ENCODE assay signal across 8 cellular contexts in genomic region chr12:57101892-57102695, GRCh38. TPM values are rescaled to one million over a fixed set of nuclear protein-coding genes. Genes with fewer than 3 reads are reported as not detected.
DNase-seq lines count a peak whose midpoint lies in the region; ATAC-seq and TF ChIP-seq lines count a peak whose summit lies in the region.
"Had no signal": no experiment of that assay in that cellular context is flagged by ENCODE, and none has a peak within 500 bp of the region (broad histone marks: within the 10 kb centered on the region; RNA-seq: fewer than 3 reads in every experiment).

No MANE protein-coding gene starts in this region.

- BruUV-seq in Panc1 (replicated peaks; lab: Mats Ljungman, UMichigan) = no TSS peak

- no peak overlapping the region for H3K27ac ChIP-seq in Panc1 (ENCODE audit: low read length)
- H3K27ac ChIP-seq in sigmoid colon = peak overlapping the region in 3 of 4 donors; percentile 30 to 49 (median 33)
- H3K27ac ChIP-seq in MM.1S (ENCODE audit: low read length) = no peak overlapping the region
- H3K27ac ChIP-seq: thoracic aorta had no signal

- H3F3A ChIP-seq in MM.1S (ENCODE audit: insufficient read depth, low read length) = no peaks in the 10 kb centered on the region

- TF ChIP-seq POLR2A in sigmoid colon (IDR thresholded peaks at IDR 0.05) = no peak

- no peak overlapping the region for H2AFZ ChIP-seq in MM.1S (ENCODE audit: low read length)

- H3K9me3 Mint-ChIP-seq in endothelial cell (ENCODE audit: unreplicated experiment) = no peaks in the 10 kb centered on the region

- H3K4me2 ChIP-seq in MM.1S (ENCODE audit: low read depth, low read length) = no peak overlapping the region

- intact Hi-C loops in Panc1 (cut with micrococcal nuclease; ENCODE audit: unreplicated experiment) (no loop called here), sigmoid colon (cut with DNase I) (no loop called here)

- H3K27ac Mint-ChIP-seq in endothelial cell (ENCODE audit: unreplicated experiment) = peak overlapping the region; percentile 48

- H3K9me3 ChIP-seq in Panc1 (ENCODE audit: control insufficient read depth, insufficient read depth, low read depth, low read length) = no peaks in the 10 kb centered on the region
- H3K9me3 ChIP-seq in sigmoid colon = no peaks in the 10 kb centered on the region
- H3K9me3 ChIP-seq in MM.1S (replicated peaks; ENCODE audit: insufficient read depth, low read length) = no peaks in the 10 kb centered on the region
- H3K9me3 ChIP-seq: thoracic aorta had no signal

- ATAC-seq in Panc1 = peak; percentile 35; the same call in 1 of the 2 replicates
- ATAC-seq in HG03159 (IDR thresholded peaks at IDR 0.05; ENCODE audit: unreplicated experiment) = no peak

- H3K4me1 Mint-ChIP-seq in endothelial cell (ENCODE audit: unreplicated experiment) = peaks cover 15% of the 10 kb centered on the region

- no peaks in the 10 kb centered on the region for H4K20me1 ChIP-seq in MM.1S (ENCODE audit: insufficient read depth, low read length)

- peak overlapping the region; percentile 37 for H3K4me3 Mint-ChIP-seq in endothelial cell (ENCODE audit: unreplicated experiment)

- H3K4me1 ChIP-seq in Panc1 (ENCODE audit: control insufficient read depth, insufficient read depth, low read length) = peaks cover 4% of the 10 kb centered on the region; the same call in 1 of the 2 replicates
- H3K4me1 ChIP-seq in sigmoid colon = peaks cover 0 to 17% (median 13%) of the 10 kb centered on the region in 4 donors
- H3K4me1 ChIP-seq in MM.1S (ENCODE audit: low read length) = no peaks in the 10 kb centered on the region

- H3K9me2 ChIP-seq in MM.1S (replicated peaks; ENCODE audit: insufficient read depth, low read length) = no peaks in the 10 kb centered on the region

- H3K27me3 Mint-ChIP-seq in endothelial cell (ENCODE audit: unreplicated experiment) = peaks cover 5% of the 10 kb centered on the region

- no peaks in the 10 kb centered on the region for H3K36me3 ChIP-seq in Panc1 (ENCODE audit: control insufficient read depth, insufficient read depth, low read length)
- H3K36me3 ChIP-seq in sigmoid colon = peaks cover 27 to 92% (median 51%) of the 10 kb centered on the region in 4 donors
- no peaks in the 10 kb centered on the region for H3K36me3 ChIP-seq in MM.1S (replicated peaks; ENCODE audit: insufficient read depth, low read length)

- H3K36me3 Mint-ChIP-seq in endothelial cell (ENCODE audit: low read depth, unreplicated experiment) = peaks cover 39% of the 10 kb centered on the region

- TF ChIP-seq EP300 in sigmoid colon (IDR thresholded peaks at IDR 0.05) = no peak

- TF ChIP-seq CTCF in GM13976 (IDR thresholded peaks at IDR 0.05; ENCODE audit: borderline replicate concordance, control extremely low read depth, extremely low read depth, insufficient read depth, missing control alignments) (no peak), Panc1 (IDR thresholded peaks at IDR 0.05) (no peak), endothelial cell (IDR thresholded peaks at IDR 0.05; ENCODE audit: unreplicated experiment) (no peak), sigmoid colon (IDR thresholded peaks at IDR 0.05) (no peak), MM.1S (IDR thresholded peaks at IDR 0.05; ENCODE audit: low read length) (no peak)

- CTCF ChIA-PET in Panc1 (lab: Charles Lee) = interaction anchor here (0.6 to 0.7 kb wide), 2 partner anchors 22 to 36 kb away, joined by 3 to 7 read pairs; no protein-coding TSS in a partner anchor

- H3K9ac ChIP-seq in MM.1S (ENCODE audit: low read length) = no peak overlapping the region

- no peaks in the 10 kb centered on the region for H3K79me2 ChIP-seq in MM.1S (ENCODE audit: low read length)

- in situ Hi-C loops in GM13976 (cut with MboI; ENCODE audit: low sequenced_read_pairs, unreplicated experiment) (no loop called here), Panc1 (cut with HindIII; ENCODE audit: low pct_unique_long_range_greater_than_20kb, low sequenced_read_pairs) (no loop called here)

- WGBS in sigmoid colon, 2 donors = 54 to 64% methylated on average over 15 of the region's 15 CpGs

- H3K27me3 ChIP-seq in Panc1 (ENCODE audit: control insufficient read depth, insufficient read depth, low read length) (no peaks in the 10 kb centered on the region), sigmoid colon (no peaks in the 10 kb centered on the region), MM.1S (replicated peaks; ENCODE audit: insufficient read depth, low read length) (no peaks in the 10 kb centered on the region)

- DNase-seq in GM13976 (ENCODE audit: low spot score) = peak; percentile 18
- DNase-seq in Panc1 (ENCODE audit: low read depth, low spot score) = no peak
- no peak for DNase-seq in endothelial cell (ENCODE audit: low spot score)
- no peak for DNase-seq in sigmoid colon
- no peak for DNase-seq in NCI-H748 (lab: John Stamatoyannopoulos, UW; ENCODE audit: unreplicated experiment)
- DNase-seq in MM.1S = no peak

- POLR2A ChIA-PET in Panc1 (lab: Charles Lee) = interaction anchor here (0.6 to 0.8 kb wide), 2 partner anchors 475 to 733 kb away, joined by 3 to 4 read pairs; no protein-coding TSS in a partner anchor

- H3K4me3 ChIP-seq in Panc1 (ENCODE audit: low read depth in 2 of 2, low read length in 2 of 2) = no peak overlapping the region
- H3K4me3 ChIP-seq in sigmoid colon = no peak overlapping the region
- H3K4me3 ChIP-seq in MM.1S (ENCODE audit: low read length) = no peak overlapping the region
- H3K4me3 ChIP-seq: thoracic aorta had no signal

RNA-seq across cellular contexts. Expression of gene STAT6, which starts 9.1 kb away (rescaled TPM):
- total RNA-seq in Panc1 (2021; ENCODE audit: unreplicated experiment) = 52.3 TPM
- polyA plus RNA-seq in Panc1 (2012; ENCODE audit: insufficient read length) = 68.8 TPM
- 139 TPM for total RNA-seq in endothelial cell (ENCODE audit: unreplicated experiment)
- 100 to 1,000 TPM; 105 to 163 (median 113) TPM for total RNA-seq in sigmoid colon
- 100 to 1,000 TPM in 2 of 3 donors, 10 to 100 TPM in 1; 66.1 to 210 (median 123) TPM for polyA plus RNA-seq in sigmoid colon

RNA-seq across cellular contexts. Expression of gene NAB2, which starts 13.2 kb away (rescaled TPM):
- total RNA-seq in Panc1 (2021; ENCODE audit: unreplicated experiment) (13.9 TPM), endothelial cell (ENCODE audit: unreplicated experiment) (14.0 TPM), sigmoid colon (10 to 100 TPM; 24.8 to 28.9 (median 27.4) TPM)
- polyA plus RNA-seq in Panc1 (2012; ENCODE audit: insufficient read length) = 22.8 TPM
- 1 to 10 TPM; 2.5 to 9.5 (median 5.4) TPM for polyA plus RNA-seq in sigmoid colon

RNA-seq across cellular contexts. Expression of gene NEMP1, which starts 23.5 kb away (rescaled TPM):
- total RNA-seq in Panc1 (2021; ENCODE audit: unreplicated experiment) (46.9 TPM), endothelial cell (ENCODE audit: unreplicated experiment) (17.6 TPM), sigmoid colon (10 to 100 TPM; 11.5 to 13.6 (median 12.7) TPM)
- 11.6 TPM for polyA plus RNA-seq in Panc1 (2012; ENCODE audit: insufficient read length)
- 1 to 10 TPM in 1 of 3 donors, under 1 TPM in 2; 0.60 to 6.2 (median 0.92) TPM for polyA plus RNA-seq in sigmoid colon

RNA-seq across cellular contexts. Expression of gene LRP1, which starts 26.2 kb away (rescaled TPM):
- total RNA-seq in Panc1 (2021; ENCODE audit: unreplicated experiment) (9.0 TPM), endothelial cell (ENCODE audit: unreplicated experiment) (24.7 TPM), sigmoid colon (100 to 1,000 TPM; 147 to 262 (median 204) TPM)
- polyA plus RNA-seq in Panc1 (2012; ENCODE audit: insufficient read length) = 28.2 TPM
- 10 to 100 TPM; 11.4 to 57.9 (median 14.1) TPM for polyA plus RNA-seq in sigmoid colon

RNA-seq across cellular contexts. Expression of gene LRP1-AS, which starts 45.3 kb away (rescaled TPM):
- total RNA-seq in Panc1 (2021; ENCODE audit: unreplicated experiment) = not detected
- not detected for polyA plus RNA-seq in Panc1 (2012; ENCODE audit: insufficient read length)
- total RNA-seq in endothelial cell (ENCODE audit: unreplicated experiment) = 0.46 TPM
- not detected for total RNA-seq in sigmoid colon
- polyA plus RNA-seq in sigmoid colon = not detected
- total RNA-seq: thoracic aorta had no signal

Comparison
In these comparisons a context has a peak if more than half of its experiments do, and no peak if none do; other contexts are left out.
1. H3K27ac ChIP-seq: peak in sigmoid colon (3 of 4); none in Panc1 (single experiment) and MM.1S (single experiment).